8 cellular contexts compared by ENCODE assay signal in the genomic region with DNA sequence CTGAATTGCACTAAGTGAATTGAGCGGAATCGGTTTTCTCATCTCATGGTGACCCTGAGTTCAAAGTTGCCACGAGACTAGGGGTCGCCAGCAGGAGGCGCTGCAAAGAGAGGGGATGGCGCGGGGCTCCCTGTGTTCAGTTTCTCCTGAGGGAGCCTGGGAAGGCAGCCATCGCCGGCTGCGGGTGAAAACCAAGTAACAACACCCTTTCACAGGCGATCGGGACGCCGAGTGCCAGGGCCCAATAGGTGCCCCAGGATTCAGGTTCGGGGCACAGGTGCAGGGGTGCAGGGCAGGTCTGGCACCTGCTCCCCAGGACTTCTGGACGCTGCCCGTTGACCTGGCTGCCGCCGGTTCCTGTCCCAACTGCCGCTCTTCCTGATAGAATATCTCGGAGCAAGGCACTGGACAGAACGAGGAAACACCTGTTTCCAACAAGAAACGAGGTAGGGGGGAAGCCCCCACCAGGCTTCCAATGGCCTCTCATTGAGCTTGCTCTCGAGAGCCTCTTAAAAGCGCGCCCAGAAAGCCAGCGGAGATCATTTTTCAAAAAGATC. TPM values are rescaled to one million over a fixed set of nuclear protein-coding genes. Genes with fewer than 3 reads are reported as not detected.
A peak's percentile ranks its signal among the peaks of the same experiment; 100 is the strongest.
DNase-seq lines count a peak whose midpoint lies in the region; ATAC-seq, FAIRE-seq and TF ChIP-seq lines count a peak whose summit lies in the region.

No MANE protein-coding gene starts in this region.

- no peak for ATAC-seq in HG03439 (IDR thresholded peaks at IDR 0.05; ENCODE audit: unreplicated experiment)

- FAIRE-seq in GM19239 (lab: Jason Lieb, UNC), result no peak
- FAIRE-seq in GM12892 (lab: Jason Lieb, UNC), result no peak

- H3K27ac Mint-ChIP-seq in activated naive CD8-positive, alpha-beta T cell treated with anti-CD3 and anti-CD28 coated beads for 36 hours, result no peak overlapping the region

- H3K36me3 ChIP-seq in iPS-18a (ENCODE audit: control insufficient read depth, low read depth, low read length), result no peaks in the 10 kb centered on the region

- H3K9me3 ChIP-seq in iPS-18a (ENCODE audit: control insufficient read depth, low read depth, low read length), result peaks cover under 1% of the 10 kb centered on the region

- peak overlapping the region; percentile 44 for H3K4me3 ChIP-seq in iPS-18a (ENCODE audit: low read length)

- no peak for TF ChIP-seq POLR2A in GM12892 (IDR thresholded peaks at IDR 0.05; ENCODE audit: low read depth, low read length)

- H3K4me1 Mint-ChIP-seq in activated naive CD8-positive, alpha-beta T cell treated with anti-CD3 and anti-CD28 coated beads for 36 hours, result peaks cover 11% of the 10 kb centered on the region

- peak overlapping the region; percentile 67 for H3K4me3 Mint-ChIP-seq in activated naive CD8-positive, alpha-beta T cell treated with anti-CD3 and anti-CD28 coated beads for 36 hours

- peak; percentile 4 for DNase-seq in GM19239 (ENCODE audit: insufficient read length, low spot score)
- DNase-seq in activated naive CD8-positive, alpha-beta T cell treated with anti-CD3 and anti-CD28 coated beads for 36 hours, result no peak
- peak; percentile 6 for DNase-seq in stimulated activated CD4-positive, alpha-beta T cell treated with anti-CD3 and anti-CD28 coated beads, Interleukin-4, amount 100 ng/mL, for 1 hour
- DNase-seq in medulla oblongata (ENCODE audit: extremely low spot score), result no peak
- no peak for DNase-seq in GM12892 (ENCODE audit: insufficient read length)
- DNase-seq in NCI-H2171 (lab: John Stamatoyannopoulos, UW), result no peak

- no peak overlapping the region for H3K27ac ChIP-seq in iPS-18a (ENCODE audit: low read length)

- H3K27me3 Mint-ChIP-seq in activated naive CD8-positive, alpha-beta T cell treated with anti-CD3 and anti-CD28 coated beads for 36 hours, result peaks cover 43% of the 10 kb centered on the region

- H3K9me3 Mint-ChIP-seq in activated naive CD8-positive, alpha-beta T cell treated with anti-CD3 and anti-CD28 coated beads for 36 hours, result no peaks in the 10 kb centered on the region

- H3K27me3 ChIP-seq in iPS-18a (ENCODE audit: control insufficient read depth, insufficient read depth, low read length), result peaks cover 21% of the 10 kb centered on the region

- no peaks in the 10 kb centered on the region for H3K4me1 ChIP-seq in iPS-18a (ENCODE audit: control insufficient read depth, low read depth, low read length)

- H3K36me3 Mint-ChIP-seq in activated naive CD8-positive, alpha-beta T cell treated with anti-CD3 and anti-CD28 coated beads for 36 hours, result no peaks in the 10 kb centered on the region

- no peak overlapping the region for H3K9ac ChIP-seq in iPS-18a (ENCODE audit: low read length)

RNA-seq across cellular contexts. Expression of a gene that starts 1.1 kb away (rescaled TPM):
- total RNA-seq in activated naive CD8-positive, alpha-beta T cell treated with anti-CD3 and anti-CD28 coated beads for 36 hours, result under 1 TPM; 0.12 to 0.22 TPM
- polyA plus RNA-seq in GM12892 (2012; ENCODE audit: missing spikeins), result not detected

Comparison
In these comparisons a context has a peak if more than half of its experiments do, and no peak if none do; other contexts are left out.
1. DNase-seq: peak in GM19239 (single experiment) and stimulated activated CD4-positive, alpha-beta T cell treated with anti-CD3 and anti-CD28 coated beads, Interleukin-4, amount 100 ng/mL, for 1 hour (single experiment); none in activated naive CD8-positive, alpha-beta T cell treated with anti-CD3 and anti-CD28 coated beads for 36 hours (single experiment), medulla oblongata (single experiment), GM12892 (single experiment) and NCI-H2171 (single experiment).